11 cellular contexts compared by ENCODE assay signal in the genomic region with DNA sequence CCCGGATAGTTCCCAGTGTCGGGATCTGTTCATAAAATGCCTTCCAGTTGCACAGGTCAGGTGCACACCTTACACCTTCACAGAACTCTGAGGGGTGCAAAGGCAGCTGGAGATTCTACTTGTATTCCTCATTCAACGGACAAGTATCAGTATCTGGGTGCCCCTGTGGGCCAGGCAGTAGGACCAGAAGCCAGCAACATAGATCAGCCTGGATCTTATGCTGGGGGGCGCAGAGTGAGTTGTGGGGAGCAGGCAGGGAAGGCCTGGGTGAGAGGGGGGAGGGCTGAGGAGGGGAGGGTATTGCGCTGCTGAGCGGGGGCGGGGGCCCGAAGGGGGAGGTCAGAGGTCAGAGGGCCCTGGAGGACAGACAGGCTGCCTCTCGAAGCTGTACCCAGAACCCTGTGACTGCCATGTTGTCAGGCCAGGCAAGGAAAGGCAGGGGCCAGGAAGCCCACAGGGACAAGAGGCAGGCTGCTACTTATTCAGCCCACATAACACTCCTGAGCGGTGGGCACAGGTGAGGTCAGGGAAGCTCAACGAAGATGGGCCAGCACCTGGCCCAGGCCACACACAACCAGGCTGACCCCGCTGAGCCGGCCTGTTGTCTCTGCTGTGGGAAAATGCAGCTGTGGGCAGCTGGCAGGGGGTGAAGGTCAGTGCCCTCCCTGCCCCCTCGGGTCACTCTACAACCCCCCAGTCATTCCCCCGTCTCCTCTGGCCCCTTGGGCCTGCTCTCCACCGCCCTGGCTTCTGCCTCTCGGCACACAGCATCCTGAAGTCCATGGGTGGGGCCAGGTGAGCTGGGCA. TPM values are rescaled to one million over a fixed set of nuclear protein-coding genes. Genes with fewer than 3 reads are reported as not detected.
DNase-seq lines count a peak whose midpoint lies in the region; ATAC-seq and TF ChIP-seq lines count a peak whose summit lies in the region.
"Had no signal": no experiment of that assay in that cellular context is flagged by ENCODE, and none has a peak within 500 bp of the region (broad histone marks: within the 10 kb centered on the region; RNA-seq: fewer than 3 reads in every experiment).

No MANE protein-coding gene starts in this region.

- H3K9me3 Mint-ChIP-seq in activated naive CD4-positive, alpha-beta T cell treated with anti-CD3 and anti-CD28 coated beads, Interleukin-2, amount 50 U/mL, for 24 hours = no peaks in the 10 kb centered on the region

- no peak for TF ChIP-seq CTCF in VCaP (conservative IDR thresholded peaks at IDR 0.05)
- TF ChIP-seq CTCF in thoracic aorta (IDR thresholded peaks at IDR 0.05) = no peak

- H3K9me3 ChIP-seq in iPS-18c (ENCODE audit: control insufficient read depth, insufficient read depth, low read length) (no peaks in the 10 kb centered on the region), thoracic aorta (no peaks in the 10 kb centered on the region)

- H3K4me3 ChIP-seq in iPS-18c (ENCODE audit: insufficient read depth, low read depth, low read length) (peak overlapping the region; percentile 75; the same call in 1 of the 2 replicates), thoracic aorta (peak overlapping the region; percentile 70)

- H3K27me3 ChIP-seq in thoracic aorta (replicated peaks; ENCODE audit: insufficient read depth) = no peaks in the 10 kb centered on the region

- peaks cover 40% of the 10 kb centered on the region for H3K4me1 Mint-ChIP-seq in activated naive CD4-positive, alpha-beta T cell treated with anti-CD3 and anti-CD28 coated beads, Interleukin-2, amount 50 U/mL, for 24 hours

- H3K27me3 Mint-ChIP-seq in activated naive CD4-positive, alpha-beta T cell treated with anti-CD3 and anti-CD28 coated beads, Interleukin-2, amount 50 U/mL, for 24 hours = peaks cover 2% of the 10 kb centered on the region

- no peak for DNase-seq in activated naive CD4-positive, alpha-beta T cell (lab: John Stamatoyannopoulos, UW)
- DNase-seq in thoracic aorta (ENCODE audit: low spot score) (no peak), hypothalamus (lab: John Stamatoyannopoulos, UW) (no peak)
- DNase-seq: activated CD4-positive, alpha-beta T cell treated with anti-CD3 and anti-CD28 coated beads, Interleukin-2, amount 50 U/mL, for 4 hours; COR-L47 had no signal

- no peaks in the 10 kb centered on the region for H3K36me3 ChIP-seq in thoracic aorta

- ATAC-seq in thoracic aorta (ENCODE audit: insufficient number of reproducible peaks, low FRiP score, low read depth) = no peak
- no peak for ATAC-seq in GM21786 (IDR thresholded peaks at IDR 0.05; ENCODE audit: unreplicated experiment)
- no peak for ATAC-seq in GM21737 (IDR thresholded peaks at IDR 0.05; ENCODE audit: unreplicated experiment)

- peaks cover 20 to 38% of the 10 kb centered on the region in 2 donors for H3K4me1 ChIP-seq in thoracic aorta (ENCODE audit: control insufficient read depth in 1 of 2, low read depth in 2 of 2)

- peak overlapping the region; percentile 91 for H3K27ac ChIP-seq in VCaP
- H3K27ac ChIP-seq in thoracic aorta = no peak overlapping the region

- no peaks in the 10 kb centered on the region for H3K36me3 Mint-ChIP-seq in activated naive CD4-positive, alpha-beta T cell treated with anti-CD3 and anti-CD28 coated beads, Interleukin-2, amount 50 U/mL, for 24 hours

- H3K27ac Mint-ChIP-seq in activated naive CD4-positive, alpha-beta T cell treated with anti-CD3 and anti-CD28 coated beads, Interleukin-2, amount 50 U/mL, for 24 hours = peak overlapping the region; percentile 17

- H3K4me3 Mint-ChIP-seq in activated naive CD4-positive, alpha-beta T cell treated with anti-CD3 and anti-CD28 coated beads, Interleukin-2, amount 50 U/mL, for 24 hours = peak overlapping the region; percentile 72

RNA-seq across cellular contexts. Expression of a gene that starts 1.1 kb away (rescaled TPM):
- 1 to 10 TPM; 1.1 to 3.2 TPM for total RNA-seq in thoracic aorta

RNA-seq across cellular contexts. Expression of a gene that starts 1.7 kb away (rescaled TPM):
- total RNA-seq in thoracic aorta = 10 to 100 TPM; 20.6 to 41.2 TPM

RNA-seq across cellular contexts. Expression of a gene that starts 3.2 kb away (rescaled TPM):
- not detected for total RNA-seq in thoracic aorta

RNA-seq across cellular contexts. Expression of a gene that starts 18.0 kb away (rescaled TPM):
- total RNA-seq in thoracic aorta = 10 to 100 TPM; 30.1 to 48.6 TPM

RNA-seq across cellular contexts. Expression of a gene that starts 26.3 kb away (rescaled TPM):
- total RNA-seq in thoracic aorta = not detected
- total RNA-seq: LHCN-M2 had no signal
